In genomic region chr3:13352621-13353131, GRCh38 we compare ENCODE assay signal across 1 cellular context.
A peak's percentile ranks its signal among the peaks of the same experiment; 100 is the strongest.
TF ChIP-seq lines count a peak whose summit lies in the region.

No MANE protein-coding gene starts in this region.

TF ChIP-seq in K562, 482 proteins besides CTCF, POLR2A, EP300 and RAD21 (continued from another document and continues in another):
- peak; percentile 59 for TF ChIP-seq ZBTB40 (IDR thresholded peaks at IDR 0.05)
- TF ChIP-seq ZBTB40 (CRISPR knock-in tag; IDR thresholded peaks at IDR 0.05): no peak
- TF ChIP-seq CHAMP1 (IDR thresholded peaks at IDR 0.05): no peak
- no peak for TF ChIP-seq ATF1 (CRISPR knock-in tag; IDR thresholded peaks at IDR 0.05)
- TF ChIP-seq ATF1 (tag; IDR thresholded peaks at IDR 0.05): 0 out of 2 replicates have a peak, but pooled peaks have one; percentile 8
- 0 out of 2 replicates have a peak, but pooled peaks have one; percentile 23 for TF ChIP-seq TAL1 (IDR thresholded peaks at IDR 0.05)
- TF ChIP-seq EGR1 (conservative IDR thresholded peaks at IDR 0.05): peak; percentile 96
- TF ChIP-seq CREB3L1 (IDR thresholded peaks at IDR 0.05; ENCODE audit: borderline replicate concordance, low read depth): no peak
- no peak for TF ChIP-seq ZSCAN32 (CRISPR knock-in tag; IDR thresholded peaks at IDR 0.05)
- peak; percentile 28 for TF ChIP-seq CREB3 (tag; conservative IDR thresholded peaks at IDR 0.05; ENCODE audit: low read depth)
- no peak for TF ChIP-seq ZBTB34 (CRISPR knock-in tag; IDR thresholded peaks at IDR 0.05)
- TF ChIP-seq CTBP1 (IDR thresholded peaks at IDR 0.05; ENCODE audit: borderline replicate concordance): 0 out of 2 replicates have a peak, but pooled peaks have one; percentile 56
- no peak for TF ChIP-seq ZBTB43 (CRISPR knock-in tag; IDR thresholded peaks at IDR 0.05)
- TF ChIP-seq HMGN3 (IDR thresholded peaks at IDR 0.05; ENCODE audit: borderline replicate concordance, extremely low read depth, insufficient read length, low read depth, low read length): peak; percentile 49
- TF ChIP-seq SMAD3 (CRISPR knock-in tag; conservative IDR thresholded peaks at IDR 0.05): no peak
- no peak for TF ChIP-seq ASH1L (IDR thresholded peaks at IDR 0.05; ENCODE audit: borderline replicate concordance, low read depth, partially characterized antibody)
- peak; percentile 99 for TF ChIP-seq ZNF316 (IDR thresholded peaks at IDR 0.05)
- no peak for TF ChIP-seq ZFPM2 (CRISPR knock-in tag; IDR thresholded peaks at IDR 0.05)
- no peak for TF ChIP-seq RUNX1 (IDR thresholded peaks at IDR 0.05; ENCODE audit: low read depth)
- 0 out of 2 replicates have a peak, but pooled peaks have one; percentile 34 for TF ChIP-seq BCOR (IDR thresholded peaks at IDR 0.05)
- TF ChIP-seq TEAD1 (CRISPR knock-in tag; IDR thresholded peaks at IDR 0.05): 0 out of 4 replicates have a peak, but pooled peaks of 1 of the 2 experiments have one; percentile 32
- no peak for TF ChIP-seq ELF4 (CRISPR knock-in tag; IDR thresholded peaks at IDR 0.05)
- no peak for TF ChIP-seq ZNF445 (CRISPR knock-in tag; IDR thresholded peaks at IDR 0.05; ENCODE audit: low read depth)
- TF ChIP-seq TRIM24 (IDR thresholded peaks at IDR 0.05): peak; percentile 67 to 86
- peak; percentile 87 for TF ChIP-seq SMARCE1 (IDR thresholded peaks at IDR 0.05)
- TF ChIP-seq ZNF253 (CRISPR knock-in tag; conservative IDR thresholded peaks at IDR 0.05): no peak
- TF ChIP-seq KAT8 (IDR thresholded peaks at IDR 0.05; ENCODE audit: low read depth): no peak
- TF ChIP-seq LEF1 (IDR thresholded peaks at IDR 0.05): peak; percentile 88
- peak; percentile 99 for TF ChIP-seq NFE2 (IDR thresholded peaks at IDR 0.05; ENCODE audit: low read depth)
- TF ChIP-seq ARNT (IDR thresholded peaks at IDR 0.05): peak; percentile 46 to 73; a peak in 2 of 4 replicates
- peak; percentile 64; the same call in 1 of the 2 replicates for TF ChIP-seq TRIM28 (IDR thresholded peaks at IDR 0.05)
- no peak for TF ChIP-seq STAT5A (IDR thresholded peaks at IDR 0.05; ENCODE audit: borderline replicate concordance, low read length)
- TF ChIP-seq NBN (IDR thresholded peaks at IDR 0.05; ENCODE audit: low read depth): peak; percentile 47; the same call in 1 of the 2 replicates
- no peak for TF ChIP-seq SAFB2 (IDR thresholded peaks at IDR 0.05; ENCODE audit: borderline replicate concordance, low read depth, low read length, severe bottlenecking)
- TF ChIP-seq FOXO4 (CRISPR knock-in tag; IDR thresholded peaks at IDR 0.05): no peak
- TF ChIP-seq BRCA1 (IDR thresholded peaks at IDR 0.05): no peak
- no peak for TF ChIP-seq BRCA1 (CRISPR knock-in tag; IDR thresholded peaks at IDR 0.05)
- TF ChIP-seq NRF1 (conservative IDR thresholded peaks at IDR 0.05 in 1 of 2, IDR thresholded peaks at IDR 0.05 in 1 of 2): peak; percentile 42 to 52; a peak in 1 of 4 replicates
- no peak; the same call in 1 of the 2 replicates for TF ChIP-seq TEAD4 (IDR thresholded peaks at IDR 0.05; ENCODE audit: low read length)
- no peak for TF ChIP-seq TEAD4 (CRISPR knock-in tag; IDR thresholded peaks at IDR 0.05; ENCODE audit: borderline replicate concordance)
- 0 out of 2 replicates have a peak, but pooled peaks have one; percentile 2 for TF ChIP-seq TCF3 (CRISPR knock-in tag; IDR thresholded peaks at IDR 0.05)
- TF ChIP-seq ZNF263 (CRISPR knock-in tag; IDR thresholded peaks at IDR 0.05; ENCODE audit: borderline replicate concordance): 0 out of 2 replicates have a peak, but pooled peaks have one; percentile 54
- TF ChIP-seq KAT2B (IDR thresholded peaks at IDR 0.05; ENCODE audit: low read depth, low read length): no peak
- no peak for TF ChIP-seq RBM17 (IDR thresholded peaks at IDR 0.05; ENCODE audit: borderline replicate concordance, low read depth, low read length)
- no peak for TF ChIP-seq KDM4B (IDR thresholded peaks at IDR 0.05; ENCODE audit: borderline replicate concordance in 2 of 2, low read depth in 1 of 2)
- TF ChIP-seq ZNF398 (CRISPR knock-in tag; IDR thresholded peaks at IDR 0.05): no peak
